20 cellular contexts compared by ENCODE assay signal in genomic region chr2:216345846-216346245, GRCh38. TPM values are rescaled to one million over a fixed set of nuclear protein-coding genes. Genes with fewer than 3 reads are reported as not detected.
DNase-seq lines count a peak whose midpoint lies in the region; ATAC-seq, FAIRE-seq and TF ChIP-seq lines count a peak whose summit lies in the region.
"Had no signal": no experiment of that assay in that cellular context is flagged by ENCODE, and none has a peak within 500 bp of the region (broad histone marks: within the 10 kb centered on the region; RNA-seq: fewer than 3 reads in every experiment).

No MANE protein-coding gene starts in this region.

- TF ChIP-seq CTCF in astrocyte (IDR thresholded peaks at IDR 0.05; ENCODE audit: insufficient read depth, low read depth, low read length) (no peak), keratinocyte (optimal IDR thresholded peaks at IDR 0.05 in 1 of 3, IDR thresholded peaks at IDR 0.05 in 1 of 3, conservative IDR thresholded peaks at IDR 0.05 in 1 of 3; ENCODE audit: extremely low read depth in 1 of 3, insufficient read depth in 2 of 3, low read length in 3 of 3) (no peak), smooth muscle cell (IDR thresholded peaks at IDR 0.05; ENCODE audit: borderline replicate concordance, insufficient read depth, poor library complexity, severe bottlenecking) (no peak)

- no peak overlapping the region for H3K27ac ChIP-seq in astrocyte (ENCODE audit: low read depth, low read length)
- H3K27ac ChIP-seq in keratinocyte (ENCODE audit: control insufficient read depth, insufficient read depth, low read length) = no peak overlapping the region
- peak overlapping the region; percentile 49 for H3K27ac ChIP-seq in smooth muscle cell (ENCODE audit: low read depth)
- H3K27ac ChIP-seq: 22Rv1, HL-60 had no signal

- DNase-seq in left cardiac atrium (no peak), cardiac septum (ENCODE audit: low spot score) (no peak), astrocyte (ENCODE audit: low read depth) (no peak), keratinocyte (ENCODE audit: low read depth, low spot score) (no peak), smooth muscle cell (lab: John Stamatoyannopoulos, UW; ENCODE audit: unreplicated experiment) (no peak), NCI-H146 (lab: John Stamatoyannopoulos, UW) (no peak), HK-2 (ENCODE audit: unreplicated experiment) (no peak)
- DNase-seq: C1 segment of cervical spinal cord, KG1, MG63, NCI-H1105, NCI-H187 treated with DMSO at 0.1 percent for 48 hours, NCI-H2171 treated with DMSO at 0.1 percent for 48 hours, NCI-H524, SHP77 treated with DMSO at 0.1 percent for 48 hours had no signal

- peak overlapping the region; percentile 93 for H3K27ac Mint-ChIP-seq in astrocyte (ENCODE audit: unreplicated experiment)

- dilution Hi-C loops in keratinocyte (cut with MboI; ENCODE audit: extremely low pct_ligation_motif_present, low sequenced_read_pairs) = no loop called here

- H3K4me3 Mint-ChIP-seq in astrocyte (ENCODE audit: unreplicated experiment) = no peak overlapping the region

- H3K4me1 Mint-ChIP-seq in astrocyte (ENCODE audit: low read depth, unreplicated experiment) = peaks cover 76% of the 10 kb centered on the region

- H3K9ac ChIP-seq in astrocyte (ENCODE audit: low read length) (no peak overlapping the region), keratinocyte (ENCODE audit: control insufficient read depth, extremely low read depth, insufficient read depth, low read length) (no peak overlapping the region), smooth muscle cell (ENCODE audit: low read depth) (no peak overlapping the region)

- H3K4me1 ChIP-seq in astrocyte (ENCODE audit: insufficient read depth, low read length) = peaks cover 31% of the 10 kb centered on the region
- H3K4me1 ChIP-seq in keratinocyte (ENCODE audit: control insufficient read depth, extremely low read depth, insufficient read depth, low read length) = peaks cover 31% of the 10 kb centered on the region
- H3K4me1 ChIP-seq in smooth muscle cell (ENCODE audit: low read depth) = peaks cover 27% of the 10 kb centered on the region

- ATAC-seq in left cardiac atrium (peak; percentile 48 to 59), GM19351 (IDR thresholded peaks at IDR 0.05; ENCODE audit: unreplicated experiment) (no peak)
- ATAC-seq: HCT116 had no signal

- H3K36me3 ChIP-seq in astrocyte (ENCODE audit: insufficient read depth, low read length) (no peaks in the 10 kb centered on the region), keratinocyte (ENCODE audit: control insufficient read depth in 2 of 2, extremely low read depth in 1 of 2, insufficient read depth in 2 of 2, low read length in 2 of 2) (no peaks in the 10 kb centered on the region), smooth muscle cell (ENCODE audit: low read depth) (no peaks in the 10 kb centered on the region)
- H3K36me3 ChIP-seq: MG63 had no signal

- 18% methylated on average over 3 of the region's 3 CpGs for WGBS in smooth muscle cell (ENCODE audit: low lambda C conversion rate)

- H3K9me1 ChIP-seq in keratinocyte (ENCODE audit: control insufficient read depth, extremely low read depth, insufficient read depth, low read length) = peaks cover 6% of the 10 kb centered on the region

- H3K27me3 Mint-ChIP-seq in astrocyte (ENCODE audit: low read depth, unreplicated experiment) = no peaks in the 10 kb centered on the region

- H2AFZ ChIP-seq in astrocyte (ENCODE audit: low read depth, low read length) (no peak overlapping the region), keratinocyte (ENCODE audit: control insufficient read depth, low read length) (no peak overlapping the region), smooth muscle cell (ENCODE audit: low read depth) (no peak overlapping the region)

- peak; percentile 85 for FAIRE-seq in astrocyte (lab: Jason Lieb, UNC)
- peak; percentile 64 for FAIRE-seq in keratinocyte (lab: Jason Lieb, UNC)
- FAIRE-seq: GM18507 had no signal

- peaks cover 2% of the 10 kb centered on the region for H3K9me3 Mint-ChIP-seq in astrocyte (ENCODE audit: unreplicated experiment)

- no peak overlapping the region for H3K4me2 ChIP-seq in astrocyte (ENCODE audit: low read length)
- H3K4me2 ChIP-seq in keratinocyte (ENCODE audit: control insufficient read depth, extremely low read depth, insufficient read depth, low read depth, low read length) = no peak overlapping the region
- H3K4me2 ChIP-seq in smooth muscle cell = peak overlapping the region; percentile 29

- peaks cover 19% of the 10 kb centered on the region for H3K36me3 Mint-ChIP-seq in astrocyte (ENCODE audit: low read depth, unreplicated experiment)

- intact Hi-C loops in left cardiac atrium (cut with DNase I) = no loop called here
- intact Hi-C loops in cardiac septum (cut with DNase I) = no loop called here

- H3F3A ChIP-seq in smooth muscle cell (ENCODE audit: low read depth) = no peaks in the 10 kb centered on the region

- no peak overlapping the region for H3K4me3 ChIP-seq in astrocyte (ENCODE audit: insufficient read depth, low read depth, low read length)
- H3K4me3 ChIP-seq in keratinocyte (ENCODE audit: control insufficient read depth in 2 of 3, extremely low read depth in 1 of 3, insufficient read depth in 2 of 3, low read depth in 1 of 3, low read length in 3 of 3) = no peak overlapping the region
- H3K4me3 ChIP-seq in smooth muscle cell = no peak overlapping the region
- H3K4me3 ChIP-seq: MG63 had no signal

- H4K20me1 ChIP-seq in astrocyte (ENCODE audit: insufficient read depth, low read length) (peaks cover 17% of the 10 kb centered on the region), keratinocyte (ENCODE audit: control insufficient read depth, extremely low read depth, insufficient read depth, low read length) (peaks cover 9% of the 10 kb centered on the region), smooth muscle cell (ENCODE audit: low read depth) (no peaks in the 10 kb centered on the region)

- H3K9me3 ChIP-seq in astrocyte (ENCODE audit: insufficient read depth, low read depth, low read length) (no peaks in the 10 kb centered on the region), keratinocyte (ENCODE audit: control insufficient read depth, low read depth, low read length) (no peaks in the 10 kb centered on the region), smooth muscle cell (replicated peaks; ENCODE audit: low read depth) (no peaks in the 10 kb centered on the region)
- H3K9me3 ChIP-seq: MG63 had no signal

- H3K27me3 ChIP-seq in astrocyte (ENCODE audit: insufficient read depth, low read length) = no peaks in the 10 kb centered on the region
- no peaks in the 10 kb centered on the region for H3K27me3 ChIP-seq in keratinocyte (ENCODE audit: control insufficient read depth, extremely low read depth, insufficient read depth, low read length)
- H3K27me3 ChIP-seq in smooth muscle cell (ENCODE audit: low read depth) = no peaks in the 10 kb centered on the region
- H3K27me3 ChIP-seq: MG63 had no signal

- H3K79me2 ChIP-seq in astrocyte (ENCODE audit: insufficient read depth, low read length) (peaks cover 16% of the 10 kb centered on the region), keratinocyte (ENCODE audit: control insufficient read depth, insufficient read depth, low read length) (no peaks in the 10 kb centered on the region), smooth muscle cell (ENCODE audit: low read depth) (no peaks in the 10 kb centered on the region)

RNA-seq across cellular contexts. Expression of gene MARCHF4, which starts 26.4 kb away (rescaled TPM):
- total RNA-seq in left cardiac atrium = under 1 TPM in 1 of 2 donors, not detected in 1; 0.34 TPM
- not detected for total RNA-seq in cardiac septum
- 28.1 and 42.8 TPM in 2 replicates for total RNA-seq in astrocyte
- polyA plus RNA-seq in keratinocyte = 2.4 to 9.2 TPM (median 5.3 TPM) in 3 replicates
- 0.06 TPM for polyA plus RNA-seq in keratinocyte (2011; ENCODE audit: low read depth)
- polyA plus RNA-seq in keratinocyte (2011; cell fraction: cytosol; rRNA removed) = 4.9 and 6.2 TPM in 2 replicates
- 6.9 and 8.4 TPM in 2 replicates for polyA plus RNA-seq in keratinocyte (2011; cell fraction: nucleus; rRNA removed)
- 0.59 and 16.4 TPM in 2 replicates for polyA plus RNA-seq in keratinocyte (2012; ENCODE audit: low replicate concordance)
- 2.8 to 17.9 TPM (median 5.9 TPM) in 3 replicates for polyA minus RNA-seq in keratinocyte
- 4.4 TPM for polyA minus RNA-seq in keratinocyte (2011; cell fraction: cytosol; rRNA and poly(A)+ RNA removed)
- 4.3 and 6.4 TPM in 2 replicates for polyA minus RNA-seq in keratinocyte (2011; cell fraction: nucleus; rRNA and poly(A)+ RNA removed)
- 0.90 and 1.1 TPM in 2 replicates for total RNA-seq in smooth muscle cell
- polyA plus RNA-seq in smooth muscle cell = 0.63 and 1.8 TPM in 2 replicates

Comparison
In these comparisons a context has a peak if more than half of its experiments do, and no peak if none do; other contexts are left out.
1. RNA of gene MARCHF4, which starts 26.4 kb away (total RNA-seq): 28.1 to 42.8 TPM in astrocyte; 0.90 to 1.1 TPM in smooth muscle cell, 0.34 TPM in left cardiac atrium and not detected in cardiac septum (single experiment); every median in the first group is over 10 times any median in the second.